19 cellular contexts compared by ENCODE assay signal in genomic region chr16:54066451-54067056, GRCh38.
DNase-seq lines count a peak whose midpoint lies in the region; ATAC-seq, FAIRE-seq and TF ChIP-seq lines count a peak whose summit lies in the region.
"Had no signal": no experiment of that assay in that cellular context is flagged by ENCODE, and none has a peak within 500 bp of the region (broad histone marks: within the 10 kb centered on the region; RNA-seq: fewer than 3 reads in every experiment).

No MANE protein-coding gene starts in this region.

- no peaks in the 10 kb centered on the region for H3K9me3 ChIP-seq in gastrocnemius medialis
- H3K9me3 ChIP-seq: tibial artery had no signal

- TF ChIP-seq POLR2A in gastrocnemius medialis (IDR thresholded peaks at IDR 0.05): no peak

- H3K27ac Mint-ChIP-seq in type B pancreatic cell: no peak overlapping the region
- H3K27ac Mint-ChIP-seq: nephron progenitor cell had no signal

- no peak for FAIRE-seq in RCC 7860 (lab: Jason Lieb, UNC)
- FAIRE-seq: A204.1, GM12891, HTR-8/SVneo had no signal

- TF ChIP-seq CTCF in gastrocnemius medialis (IDR thresholded peaks at IDR 0.05 in 4 of 5, conservative IDR thresholded peaks at IDR 0.05 in 1 of 5) (no peak), type B pancreatic cell (conservative IDR thresholded peaks at IDR 0.05) (no peak)

- peak overlapping the region in 3 of 4 donors; percentile 11 to 52 (median 43) for H3K27ac ChIP-seq in gastrocnemius medialis
- H3K27ac ChIP-seq: SK-N-MC, skin epidermis, tibial artery had no signal

- DNase-seq in DMS 273 (lab: John Stamatoyannopoulos, UW; ENCODE audit: unreplicated experiment) (peak; percentile 22), DMS 273 treated with DMSO at 0.1 percent for 48 hours (lab: John Stamatoyannopoulos, UW) (no peak), RCC 7860 (ENCODE audit: low spot score) (peak; percentile 47), gastrocnemius medialis (peak; percentile 19 to 60), type B pancreatic cell (ENCODE audit: extremely low spot score, unreplicated experiment) (no peak), kidney glomerular epithelial cell (lab: John Stamatoyannopoulos, UW) (no peak)
- DNase-seq in activated CD4-positive, CD25-positive, alpha-beta regulatory T cell treated with anti-CD3 and anti-CD28 coated beads, Interleukin-2, amount 50 U/mL, for 72 hours: no peak
- DNase-seq: activated T-cell treated with anti-CD3 and anti-CD28 coated beads for 4 hours, glutamatergic neuron, NCI-H1105 treated with DMSO at 0.1 percent for 48 hours, NCI-H526, nephron progenitor cell, tibial artery had no signal

- no peaks in the 10 kb centered on the region for H3K27me3 ChIP-seq in gastrocnemius medialis
- H3K27me3 ChIP-seq: tibial artery had no signal

- peaks cover 4% of the 10 kb centered on the region for H3K36me3 Mint-ChIP-seq in type B pancreatic cell

- no peak overlapping the region for H3K4me3 Mint-ChIP-seq in type B pancreatic cell
- H3K4me3 Mint-ChIP-seq: nephron progenitor cell had no signal

- peaks cover 15 to 19% of the 10 kb centered on the region in 2 donors for H3K4me1 ChIP-seq in gastrocnemius medialis

- intact Hi-C loops in gastrocnemius medialis (cut with DNase I; ENCODE audit: low total_unique reads): no loop called here

- no peak overlapping the region for H3K4me3 ChIP-seq in gastrocnemius medialis
- H3K4me3 ChIP-seq: SK-N-MC, skin epidermis, tibial artery had no signal

- H3K36me3 ChIP-seq in gastrocnemius medialis: no peaks in the 10 kb centered on the region
- H3K36me3 ChIP-seq: tibial artery had no signal

- no peaks in the 10 kb centered on the region for H3K9me3 Mint-ChIP-seq in type B pancreatic cell
- H3K9me3 Mint-ChIP-seq: nephron progenitor cell had no signal

- in situ Hi-C loops in gastrocnemius medialis (cut with MboI; ENCODE audit: low sequenced_read_pairs in 4 of 4): no loop called here

- ATAC-seq in esophagus mucosa (peak; percentile 65), gastrocnemius medialis (peak; percentile 50 to 97)

- peaks cover 18% of the 10 kb centered on the region for H3K4me1 Mint-ChIP-seq in type B pancreatic cell (ENCODE audit: unreplicated experiment)

- H3K27me3 Mint-ChIP-seq in type B pancreatic cell: peaks cover 14% of the 10 kb centered on the region

Comparison
In these comparisons a context has a peak if more than half of its experiments do, and no peak if none do; other contexts are left out.
1. DNase-seq: peak in DMS 273 (single experiment), RCC 7860 (single experiment) and gastrocnemius medialis (2 of 2); none in DMS 273 treated with DMSO at 0.1 percent for 48 hours (single experiment), type B pancreatic cell (single experiment), activated CD4-positive, CD25-positive, alpha-beta regulatory T cell treated with anti-CD3 and anti-CD28 coated beads, Interleukin-2, amount 50 U/mL, for 72 hours (single experiment) and kidney glomerular epithelial cell (single experiment).